Comparison of ENCODE assay signal across 15 cellular contexts in the genomic region with DNA sequence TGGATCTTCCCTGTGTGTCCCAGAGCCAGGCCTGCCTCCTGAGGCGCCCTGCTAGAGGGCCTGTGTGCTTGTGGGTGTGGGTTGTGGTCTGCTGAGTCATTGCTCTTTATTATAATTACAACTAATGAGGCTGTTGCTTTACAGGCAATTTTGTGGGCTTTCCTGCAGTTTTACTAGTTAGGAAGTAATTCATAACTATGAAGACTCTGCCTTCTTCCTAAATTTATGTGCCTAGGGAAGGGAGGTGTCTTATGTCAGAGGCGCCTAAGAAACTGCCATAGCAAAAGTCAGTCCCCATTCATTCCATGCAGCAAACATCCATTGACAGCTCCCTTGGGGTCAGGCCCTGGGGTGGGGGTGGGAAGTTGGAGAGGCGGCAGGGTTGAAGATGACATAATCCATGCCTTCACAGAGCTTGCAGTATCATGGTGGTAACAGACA.
DNase-seq lines count a peak whose midpoint lies in the region; ATAC-seq and TF ChIP-seq lines count a peak whose summit lies in the region.
"Had no signal": no experiment of that assay in that cellular context is flagged by ENCODE, and none has a peak within 500 bp of the region (broad histone marks: within the 10 kb centered on the region; RNA-seq: fewer than 3 reads in every experiment).

No MANE protein-coding gene starts in this region.

- TF ChIP-seq EP300 in gastroesophageal sphincter (IDR thresholded peaks at IDR 0.05): no peak

- TF ChIP-seq CTCF in left lung (IDR thresholded peaks at IDR 0.05): no peak
- no peak for TF ChIP-seq CTCF in gastroesophageal sphincter (IDR thresholded peaks at IDR 0.05)

- intact Hi-C loops in left lung (cut with DNase I) (no loop called here), posterior cingulate gyrus (cut with DNase I) (no loop called here)

- WGBS in gastroesophageal sphincter (ENCODE audit: low coverage in 1 of 2), 2 donors: 83% methylated on average over 1 of the region's 3 CpGs; no CpG with 5 or more reads in 1 of the 2 donors

- H3K9me3 ChIP-seq in left lung (no peaks in the 10 kb centered on the region), gastroesophageal sphincter (no peaks in the 10 kb centered on the region)

- H3K27me3 ChIP-seq in left lung (no peaks in the 10 kb centered on the region), gastroesophageal sphincter (no peaks in the 10 kb centered on the region)
- H3K27me3 ChIP-seq: heart left ventricle, neural progenitor cell had no signal

- no peak for TF ChIP-seq POLR2A in gastroesophageal sphincter (IDR thresholded peaks at IDR 0.05)

- DNase-seq in NOMO-1 (lab: John Stamatoyannopoulos, UW; ENCODE audit: unreplicated experiment in 2 of 2) (peak; percentile 78 to 84), left lung (no peak), HUDEP-2 (lab: John Stamatoyannopoulos, UW; ENCODE audit: unreplicated experiment in 76 of 76) (no peak), posterior cingulate gyrus (no peak), DMS53 (lab: John Stamatoyannopoulos, UW) (no peak)
- DNase-seq: activated gamma-delta T cell; effector memory CD8-positive, alpha-beta T cell; heart left ventricle; left ventricle myocardium inferior; NCI-H187 treated with DMSO at 0.1 percent for 48 hours had no signal

- H3K4me3 ChIP-seq in left lung (no peak overlapping the region), gastroesophageal sphincter (no peak overlapping the region)
- H3K4me3 ChIP-seq: heart left ventricle, left ventricle myocardium inferior, neural progenitor cell, skin epidermis had no signal

- peak; percentile 64 for ATAC-seq in GM18867 (IDR thresholded peaks at IDR 0.05; ENCODE audit: unreplicated experiment)
- peak; percentile 76 for ATAC-seq in HG02763 (IDR thresholded peaks at IDR 0.05; ENCODE audit: unreplicated experiment)
- ATAC-seq in left lung: peak; percentile 41
- no peak for ATAC-seq in gastroesophageal sphincter
- ATAC-seq: effector memory CD8-positive, alpha-beta T cell; heart left ventricle had no signal

- no peak overlapping the region for H3K27ac ChIP-seq in left lung
- no peak overlapping the region for H3K27ac ChIP-seq in gastroesophageal sphincter
- H3K27ac ChIP-seq: heart left ventricle, left ventricle myocardium inferior, neural progenitor cell, skin epidermis had no signal

- H3K4me1 ChIP-seq in left lung: no peaks in the 10 kb centered on the region
- no peaks in the 10 kb centered on the region for H3K4me1 ChIP-seq in gastroesophageal sphincter
- H3K4me1 ChIP-seq: heart left ventricle, left ventricle myocardium inferior, neural progenitor cell had no signal

- H3K36me3 ChIP-seq in left lung: no peaks in the 10 kb centered on the region
- H3K36me3 ChIP-seq in gastroesophageal sphincter: no peaks in the 10 kb centered on the region
- H3K36me3 ChIP-seq: heart left ventricle, left ventricle myocardium inferior, neural progenitor cell had no signal

Comparison
In these comparisons a context has a peak if more than half of its experiments do, and no peak if none do; other contexts are left out.
1. DNase-seq: peak in NOMO-1 (2 of 2); none in left lung (0 of 2), HUDEP-2 (0 of 76), posterior cingulate gyrus (0 of 10) and DMS53 (single experiment).